ENCODE assay signal across 8 cellular contexts in genomic region chr11:102293873-102294601, GRCh38. TPM values are rescaled to one million over a fixed set of nuclear protein-coding genes. Genes with fewer than 3 reads are reported as not detected.
A peak's percentile ranks its signal among the peaks of the same experiment; 100 is the strongest.
DNase-seq lines count a peak whose midpoint lies in the region; ATAC-seq and TF ChIP-seq lines count a peak whose summit lies in the region.

No MANE protein-coding gene starts in this region.

- H4K20me1 ChIP-seq in Loucy (ENCODE audit: insufficient read depth, low read length, poor library complexity, severe bottlenecking), result no peaks in the 10 kb centered on the region

- H3K27me3 ChIP-seq in AG04450 (ENCODE audit: control insufficient read depth, insufficient read depth, low read length), result no peaks in the 10 kb centered on the region
- H3K27me3 ChIP-seq in Loucy (ENCODE audit: insufficient read depth, low read length, poor library complexity, severe bottlenecking), result no peaks in the 10 kb centered on the region
- no peaks in the 10 kb centered on the region for H3K27me3 ChIP-seq in heart left ventricle

- H3K4me3 Mint-ChIP-seq in activated T-cell treated with anti-CD3 and anti-CD28 coated beads, Interleukin-2, amount 50 U/mL, for 24 hours, result peak overlapping the region; percentile 82
- H3K4me3 Mint-ChIP-seq in stimulated activated memory B cell treated with anti-CD40 and anti-IgM and Interleukin-4, amounts not matched to agents 10 μg/mL and 1 μg/mL and 100 μg/mL, for 72 hours, result peak overlapping the region; percentile 83

- no peaks in the 10 kb centered on the region for H3K36me3 ChIP-seq in Loucy (ENCODE audit: insufficient read depth, low read length)
- no peaks in the 10 kb centered on the region for H3K36me3 ChIP-seq in heart left ventricle

- H3K4me1 ChIP-seq in Loucy (ENCODE audit: insufficient read depth, low read length, poor library complexity, severe bottlenecking) (no peaks in the 10 kb centered on the region), heart left ventricle (peaks cover 0 to 34% (median 0%) of the 10 kb centered on the region in 12 donors)

- no peaks in the 10 kb centered on the region for H3K79me2 ChIP-seq in Loucy (ENCODE audit: insufficient read depth, low read length)

- no peak overlapping the region for H3K27ac ChIP-seq in AG04450 (ENCODE audit: low read depth, low read length)
- H3K27ac ChIP-seq in heart left ventricle, result no peak overlapping the region

- peaks cover 33% of the 10 kb centered on the region for H3K4me1 Mint-ChIP-seq in activated T-cell treated with anti-CD3 and anti-CD28 coated beads, Interleukin-2, amount 50 U/mL, for 24 hours (ENCODE audit: low read depth)
- peaks cover 54% of the 10 kb centered on the region for H3K4me1 Mint-ChIP-seq in stimulated activated memory B cell treated with anti-CD40 and anti-IgM and Interleukin-4, amounts not matched to agents 10 μg/mL and 1 μg/mL and 100 μg/mL, for 72 hours

- DNase-seq in AG04450 (ENCODE audit: low read depth, low spot score) (no peak), HEK293T (ENCODE audit: extremely low spot score) (peak; percentile 42), heart left ventricle (no peak), NCI-H1694 treated with DMSO at 0.1 percent for 48 hours (lab: John Stamatoyannopoulos, UW) (no peak)
- peak; percentile 50 for DNase-seq in activated T-cell treated with anti-CD3 and anti-CD28 coated beads, Interleukin-2, amount 50 U/mL, for 24 hours

- peak overlapping the region; percentile 95 for H3K27ac Mint-ChIP-seq in activated T-cell treated with anti-CD3 and anti-CD28 coated beads, Interleukin-2, amount 50 U/mL, for 24 hours
- H3K27ac Mint-ChIP-seq in stimulated activated memory B cell treated with anti-CD40 and anti-IgM and Interleukin-4, amounts not matched to agents 10 μg/mL and 1 μg/mL and 100 μg/mL, for 72 hours, result peak overlapping the region; percentile 92

- CTCF ChIA-PET in AG04450 (lab: Charles Lee), result interaction anchor here (0.6 to 2.5 kb wide), 18 partner anchors 9 to 372 kb away, joined by 3 to 16 read pairs (median 4); no protein-coding TSS in a partner anchor
- CTCF ChIA-PET in HEK293T (lab: Yijun Ruan, JAX), result interaction anchor here (0.6 to 2.0 kb wide), 9 partner anchors 11 to 372 kb away, joined by 3 to 14 read pairs (median 4); no protein-coding TSS in a partner anchor

- no peaks in the 10 kb centered on the region for H3K9me3 Mint-ChIP-seq in activated T-cell treated with anti-CD3 and anti-CD28 coated beads, Interleukin-2, amount 50 U/mL, for 24 hours
- no peaks in the 10 kb centered on the region for H3K9me3 Mint-ChIP-seq in stimulated activated memory B cell treated with anti-CD40 and anti-IgM and Interleukin-4, amounts not matched to agents 10 μg/mL and 1 μg/mL and 100 μg/mL, for 72 hours

- POLR2A ChIA-PET in AG04450 (lab: Yijun Ruan, JAX) (no interaction called here), HEK293T (lab: Yijun Ruan, JAX) (interaction anchor here (0.8 kb wide), 1 partner anchor 183 kb away, joined by 3 read pairs; no protein-coding TSS in a partner anchor)

- no peaks in the 10 kb centered on the region for H3K9me2 ChIP-seq in Loucy (replicated peaks; ENCODE audit: low read depth, low read length)

- H3K4me2 ChIP-seq in Loucy (ENCODE audit: low read depth, low read length, poor library complexity, severe bottlenecking), result peak overlapping the region; percentile 6

- no peaks in the 10 kb centered on the region for H3K9me3 ChIP-seq in AG04450 (ENCODE audit: control insufficient read depth, insufficient read depth, low read length)
- H3K9me3 ChIP-seq in Loucy (ENCODE audit: insufficient read depth, low read depth, low read length), result no peaks in the 10 kb centered on the region
- peaks cover 0 to 2% (median 0%) of the 10 kb centered on the region in 12 donors for H3K9me3 ChIP-seq in heart left ventricle

- WGBS in heart left ventricle, 4 donors, result 31 to 35% (median 33%) methylated on average over 6 of the region's 6 CpGs

- H2AFZ ChIP-seq in Loucy (ENCODE audit: low read length), result peak overlapping the region; percentile 82; the same call in 1 of the 2 replicates

- no peaks in the 10 kb centered on the region for H3K27me3 Mint-ChIP-seq in activated T-cell treated with anti-CD3 and anti-CD28 coated beads, Interleukin-2, amount 50 U/mL, for 24 hours
- H3K27me3 Mint-ChIP-seq in stimulated activated memory B cell treated with anti-CD40 and anti-IgM and Interleukin-4, amounts not matched to agents 10 μg/mL and 1 μg/mL and 100 μg/mL, for 72 hours, result no peaks in the 10 kb centered on the region

- H3K4me3 ChIP-seq in AG04450 (ENCODE audit: low read depth, low read length) (no peak overlapping the region), Loucy (ENCODE audit: low read length, poor library complexity, severe bottlenecking) (no peak overlapping the region), heart left ventricle (peak overlapping the region in 2 of 12 donors; percentile 7 to 41)

- ATAC-seq in heart left ventricle, result peak in 3 of 4 donors; percentile 44 to 75 (median 44)
- peak; percentile 91 for ATAC-seq in stimulated activated memory B cell treated with anti-CD40 and anti-IgM and Interleukin-4, amounts not matched to agents 10 μg/mL and 1 μg/mL and 100 μg/mL, for 72 hours

- no peak for TF ChIP-seq POLR2A in heart left ventricle (IDR thresholded peaks at IDR 0.05)

- intact Hi-C loops in heart left ventricle (cut with DNase I), result loop anchor here in 6 of 10 donors (5.0 to 10.0 kb wide), 5 partner anchors 51 to 371 kb away; partner anchors contain the start of gene BIRC2 (in 2 of the 6)

- H3K36me3 Mint-ChIP-seq in activated T-cell treated with anti-CD3 and anti-CD28 coated beads, Interleukin-2, amount 50 U/mL, for 24 hours (ENCODE audit: low read depth), result no peaks in the 10 kb centered on the region
- H3K36me3 Mint-ChIP-seq in stimulated activated memory B cell treated with anti-CD40 and anti-IgM and Interleukin-4, amounts not matched to agents 10 μg/mL and 1 μg/mL and 100 μg/mL, for 72 hours, result peaks cover 1% of the 10 kb centered on the region

- H3K9ac ChIP-seq in Loucy (ENCODE audit: low read depth, low read length, poor library complexity, severe bottlenecking), result no peak overlapping the region

- no peaks in the 10 kb centered on the region for H3F3A ChIP-seq in Loucy (ENCODE audit: low read depth)

- peak; percentile 74 for TF ChIP-seq CTCF in AG04450 (IDR thresholded peaks at IDR 0.05; ENCODE audit: low read depth, low read length)
- TF ChIP-seq CTCF in GM12872 (IDR thresholded peaks at IDR 0.05; ENCODE audit: insufficient read depth, low read depth, low read length), result peak; percentile 79
- TF ChIP-seq CTCF in Loucy (conservative IDR thresholded peaks at IDR 0.05; ENCODE audit: low read length), result peak; percentile 83
- TF ChIP-seq CTCF in heart left ventricle (IDR thresholded peaks at IDR 0.05), result peak; percentile 21 to 70 (median 58)

TF ChIP-seq in HEK293T, 16 proteins besides CTCF, POLR2A, EP300 and RAD21:
- TF ChIP-seq FOXM1 (IDR thresholded peaks at IDR 0.05; ENCODE audit: borderline replicate concordance) (no peak), PKNOX1 (IDR thresholded peaks at IDR 0.05) (0 out of 2 replicates have a peak, but pooled peaks have one; percentile 6)

RNA-seq across cellular contexts. Expression of gene BIRC3, which starts 23.2 kb away (rescaled TPM):
- polyA plus RNA-seq in AG04450 (2011; rRNA removed), result 2.8 and 3.5 TPM in 2 replicates
- polyA minus RNA-seq in AG04450 (2011; rRNA and poly(A)+ RNA removed), result 0.78 and 2.1 TPM in 2 replicates
- 10 to 100 TPM in 1 of 9 donors, 1 to 10 TPM in 8; 1.8 to 21.1 (median 5.3) TPM for total RNA-seq in heart left ventricle
- polyA plus RNA-seq in heart left ventricle, result 1 to 10 TPM; 1.6 to 3.3 TPM

RNA-seq across cellular contexts. Expression of gene BIRC2, which starts 53.0 kb away (rescaled TPM):
- 53.2 and 64.3 TPM in 2 replicates for polyA plus RNA-seq in AG04450 (2011; rRNA removed)
- polyA minus RNA-seq in AG04450 (2011; rRNA and poly(A)+ RNA removed), result 30.7 and 59.6 TPM in 2 replicates
- total RNA-seq in heart left ventricle, result 10 to 100 TPM; 24.1 to 39.9 (median 32.7) TPM
- polyA plus RNA-seq in heart left ventricle, result 10 to 100 TPM; 17.9 to 34.1 TPM

Comparison
In these comparisons a context has a peak if more than half of its experiments do, and no peak if none do; other contexts are left out.
1. DNase-seq: peak in HEK293T (single experiment) and activated T-cell treated with anti-CD3 and anti-CD28 coated beads, Interleukin-2, amount 50 U/mL, for 24 hours (single experiment); none in AG04450 (single experiment), heart left ventricle (0 of 5) and NCI-H1694 treated with DMSO at 0.1 percent for 48 hours (single experiment).
2. Peak in every context shown above with its lines, with median percentiles within 50 percentile points of each other: CTCF ChIP-seq.